26 cellular contexts compared by ENCODE assay signal in the genomic region with DNA sequence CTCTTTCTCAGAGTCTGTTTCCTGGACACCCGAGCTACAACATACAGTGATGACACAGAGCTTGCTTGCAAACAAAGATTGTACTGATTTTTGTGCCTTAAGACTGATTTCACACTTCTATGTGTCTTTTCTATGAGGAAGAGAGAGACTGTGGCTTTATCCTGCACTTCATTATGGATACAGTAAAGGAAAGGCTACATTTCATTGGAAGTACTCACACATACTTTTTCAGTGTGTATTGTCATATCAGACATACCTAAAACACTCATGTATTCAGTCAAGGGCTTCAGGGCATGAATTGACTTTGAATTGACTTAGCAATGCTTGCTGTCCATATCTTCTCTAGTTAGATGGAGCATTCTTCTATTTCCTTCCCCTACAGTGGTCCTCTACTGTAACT.
"Had no signal": no experiment of that assay in that cellular context is flagged by ENCODE, and none has a peak within 500 bp of the region (broad histone marks: within the 10 kb centered on the region; RNA-seq: fewer than 3 reads in every experiment).

No MANE protein-coding gene starts in this region.

- H3K27ac Mint-ChIP-seq: activated CD4-positive, alpha-beta memory T cell treated with anti-CD3 and anti-CD28 coated beads for 36 hours; activated naive CD4-positive, alpha-beta T cell treated with anti-CD3 and anti-CD28 coated beads for 36 hours; activated naive CD8-positive, alpha-beta T cell treated with anti-CD3 and anti-CD28 coated beads, Interleukin-2, amount 10 ng/mL, durations not matched to agents 7 days and 5 days; activated T-helper 1 cell treated with anti-CD3 and anti-CD28 coated beads, Interleukin-12 subunit alpha, Interleukin-12 subunit beta, Interleukin-2, Interleukin-4 antibody, amounts not matched to agents 30 ng/mL and 10 ng/mL and 1 ng/mL, durations not matched to agents 14 hours and 24 hours and 36 hours; dendritic cell treated with granulocyte-macrophage colony-stimulating factor and Interleukin-4, amounts not matched to agents 40 ng/mL and 50 ng/mL, for 4 days; natural killer cell had no signal

- H3K4me3 ChIP-seq: heart left ventricle, left lung, lower lobe of right lung, right lobe of liver, transverse colon, uterus had no signal

- H3K27me3 ChIP-seq: heart left ventricle, left lung, right lobe of liver, transverse colon, uterus had no signal

- H3K4me1 ChIP-seq: heart left ventricle, left lung, lower lobe of right lung, right lobe of liver, transverse colon, uterus had no signal

- H3K9me3 Mint-ChIP-seq: activated CD4-positive, alpha-beta memory T cell treated with anti-CD3 and anti-CD28 coated beads for 36 hours; activated T-helper 1 cell treated with anti-CD3 and anti-CD28 coated beads, Interleukin-12 subunit alpha, Interleukin-12 subunit beta, Interleukin-2, Interleukin-4 antibody, amounts not matched to agents 30 ng/mL and 10 ng/mL and 1 ng/mL, durations not matched to agents 14 hours and 24 hours and 36 hours; natural killer cell had no signal

- H3K4me1 Mint-ChIP-seq: activated naive CD8-positive, alpha-beta T cell treated with anti-CD3 and anti-CD28 coated beads, Interleukin-2, amount 10 ng/mL, durations not matched to agents 7 days and 5 days; natural killer cell had no signal

- DNase-seq: activated CD4-positive, alpha-beta memory T cell treated with anti-CD3 and anti-CD28 coated beads for 36 hours; activated CD4-positive, alpha-beta T cell treated with anti-CD3 and anti-CD28 coated beads for 48 hours; activated CD8-positive, alpha-beta memory T cell treated with anti-CD3 and anti-CD28 coated beads, Interleukin-2, amount 50 U/mL, for 4 hours; activated effector memory CD4-positive, alpha-beta T cell treated with anti-CD3 and anti-CD28 coated beads, Interleukin-2, amount 50 U/mL, for 16 hours; activated naive CD4-positive, alpha-beta T cell treated with anti-CD3 and anti-CD28 coated beads for 36 hours; activated naive CD8-positive, alpha-beta T cell treated with anti-CD3 and anti-CD28 coated beads, Interleukin-2, amount 10 ng/mL, durations not matched to agents 7 days and 5 days; activated T-cell treated with anti-CD3 and anti-CD28 coated beads, Interleukin-2, amount 50 U/mL, for 1 hour; amniotic stem cell; central memory CD4-positive, alpha-beta T cell; effector CD4-positive, alpha-beta T cell; erythroblast; heart left ventricle; hypothalamus; kidney glomerular epithelial cell; left lung; lower lobe of right lung; mesendoderm; natural killer cell; right lobe of liver; stimulated activated CD4-positive, alpha-beta T cell treated with anti-CD3 and anti-CD28 coated beads, Interleukin-2, amount 100 ng/mL, for 48 hours; stimulated activated naive CD4-positive, alpha-beta T cell treated with Interleukin-2 at 50 U/mL for 16 hours; transverse colon; uterus had no signal

- H3K36me3 ChIP-seq: heart left ventricle, left lung, lower lobe of right lung, right lobe of liver, transverse colon, uterus had no signal

- H3K9me3 ChIP-seq: lower lobe of right lung, right lobe of liver, transverse colon, uterus had no signal

- H3K4me3 Mint-ChIP-seq: activated CD4-positive, alpha-beta memory T cell treated with anti-CD3 and anti-CD28 coated beads for 36 hours; activated naive CD4-positive, alpha-beta T cell treated with anti-CD3 and anti-CD28 coated beads for 36 hours; activated naive CD8-positive, alpha-beta T cell treated with anti-CD3 and anti-CD28 coated beads, Interleukin-2, amount 10 ng/mL, durations not matched to agents 7 days and 5 days; activated T-helper 1 cell treated with anti-CD3 and anti-CD28 coated beads, Interleukin-12 subunit alpha, Interleukin-12 subunit beta, Interleukin-2, Interleukin-4 antibody, amounts not matched to agents 30 ng/mL and 10 ng/mL and 1 ng/mL, durations not matched to agents 14 hours and 24 hours and 36 hours; dendritic cell treated with granulocyte-macrophage colony-stimulating factor and Interleukin-4, amounts not matched to agents 40 ng/mL and 50 ng/mL, for 4 days; natural killer cell had no signal

- H3K27me3 Mint-ChIP-seq: dendritic cell treated with granulocyte-macrophage colony-stimulating factor and Interleukin-4, amounts not matched to agents 40 ng/mL and 50 ng/mL, for 4 days had no signal

- H3K36me3 Mint-ChIP-seq: activated CD4-positive, alpha-beta memory T cell treated with anti-CD3 and anti-CD28 coated beads for 36 hours; activated naive CD8-positive, alpha-beta T cell treated with anti-CD3 and anti-CD28 coated beads, Interleukin-2, amount 10 ng/mL, durations not matched to agents 7 days and 5 days; natural killer cell had no signal

- ATAC-seq: heart left ventricle, left lung, natural killer cell, right lobe of liver had no signal

- H3K27ac ChIP-seq: heart left ventricle, left lung, lower lobe of right lung, right lobe of liver, transverse colon, uterus, VCaP had no signal
